In genomic region chr2:174750923-174751441, GRCh38 we compare ENCODE assay signal across 8 cellular contexts. TPM values are rescaled to one million over a fixed set of nuclear protein-coding genes. Genes with fewer than 3 reads are reported as not detected.
DNase-seq lines count a peak whose midpoint lies in the region; ATAC-seq and TF ChIP-seq lines count a peak whose summit lies in the region.

No MANE protein-coding gene starts in this region.

- peak overlapping the region; percentile 5 for H3K4me3 Mint-ChIP-seq in activated naive CD8-positive, alpha-beta T cell treated with anti-CD3 and anti-CD28 coated beads, Interleukin-2, amount 10 ng/mL, durations not matched to agents 7 days and 5 days

- intact Hi-C loops in left colon (cut with DNase I, micrococcal nuclease) = no loop called here

- DNase-seq in activated naive CD8-positive, alpha-beta T cell treated with anti-CD3 and anti-CD28 coated beads, Interleukin-2, amount 10 ng/mL, durations not matched to agents 7 days and 5 days = no peak
- no peak for DNase-seq in NCI-H128 (lab: John Stamatoyannopoulos, UW; ENCODE audit: unreplicated experiment)
- no peak for DNase-seq in mucosa of gallbladder (ENCODE audit: low spot score)
- DNase-seq in iPS-NIHi11 (ENCODE audit: low spot score) = no peak
- no peak for DNase-seq in left colon

- peaks cover 12% of the 10 kb centered on the region for H3K27me3 Mint-ChIP-seq in activated naive CD8-positive, alpha-beta T cell treated with anti-CD3 and anti-CD28 coated beads, Interleukin-2, amount 10 ng/mL, durations not matched to agents 7 days and 5 days

- peaks cover 17% of the 10 kb centered on the region for H3K4me1 Mint-ChIP-seq in activated naive CD8-positive, alpha-beta T cell treated with anti-CD3 and anti-CD28 coated beads, Interleukin-2, amount 10 ng/mL, durations not matched to agents 7 days and 5 days

- ATAC-seq in GM21515 (IDR thresholded peaks at IDR 0.05; ENCODE audit: unreplicated experiment) (peak; percentile 43), HG03521 (IDR thresholded peaks at IDR 0.05; ENCODE audit: unreplicated experiment) (peak; percentile 39), left colon (no peak)
- peak; percentile 55 for ATAC-seq in activated naive CD8-positive, alpha-beta T cell treated with anti-CD3 and anti-CD28 coated beads, Interleukin-2, amount 10 ng/mL, durations not matched to agents 7 days and 5 days (ENCODE audit: low read depth)

- POLR2A ChIA-PET in activated naive CD8-positive, alpha-beta T cell treated with anti-CD3 and anti-CD28 coated beads, Interleukin-2, amount 10 ng/mL, durations not matched to agents 7 days and 5 days (lab: Charles Lee) = no interaction called here

- TF ChIP-seq CTCF in GM12872 (IDR thresholded peaks at IDR 0.05; ENCODE audit: insufficient read depth, low read depth, low read length) = 0 out of 3 replicates have a peak, but pooled peaks have one; percentile 3

- H3K36me3 Mint-ChIP-seq in activated naive CD8-positive, alpha-beta T cell treated with anti-CD3 and anti-CD28 coated beads, Interleukin-2, amount 10 ng/mL, durations not matched to agents 7 days and 5 days = no peaks in the 10 kb centered on the region

- no peak overlapping the region for H3K27ac Mint-ChIP-seq in activated naive CD8-positive, alpha-beta T cell treated with anti-CD3 and anti-CD28 coated beads, Interleukin-2, amount 10 ng/mL, durations not matched to agents 7 days and 5 days

- no peaks in the 10 kb centered on the region for H3K9me3 Mint-ChIP-seq in activated naive CD8-positive, alpha-beta T cell treated with anti-CD3 and anti-CD28 coated beads, Interleukin-2, amount 10 ng/mL, durations not matched to agents 7 days and 5 days

RNA-seq across cellular contexts. Expression of gene CHRNA1, which starts 13.3 kb away (rescaled TPM):
- not detected for total RNA-seq in activated naive CD8-positive, alpha-beta T cell treated with anti-CD3 and anti-CD28 coated beads, Interleukin-2, amount 10 ng/mL, durations not matched to agents 7 days and 5 days
- total RNA-seq in mucosa of gallbladder (not detected), left colon (1 to 10 TPM; 2.3 to 3.5 TPM)
